Comparison of ENCODE assay signal across 19 cellular contexts in the genomic region with DNA sequence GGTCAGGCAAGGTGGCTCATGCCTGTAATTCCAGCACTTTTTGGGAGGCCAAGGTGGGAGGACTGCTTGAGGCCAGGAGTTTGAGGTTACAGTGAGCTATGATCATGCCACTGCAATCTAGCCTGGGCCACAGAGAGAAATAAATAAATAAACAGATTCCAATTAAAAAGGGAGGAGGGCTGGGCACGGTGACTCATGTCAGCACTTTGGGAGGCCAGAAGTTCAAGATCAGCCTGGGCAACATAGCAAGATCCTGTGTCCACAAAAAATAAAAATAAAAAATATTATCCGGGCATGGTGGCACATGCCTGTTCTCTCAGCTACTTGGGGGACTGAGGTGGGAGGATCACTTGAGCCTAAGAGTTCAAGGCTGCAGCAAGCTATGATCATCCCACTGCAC. TPM values are rescaled to one million over a fixed set of nuclear protein-coding genes. Genes with fewer than 3 reads are reported as not detected.
DNase-seq lines count a peak whose midpoint lies in the region; ATAC-seq, FAIRE-seq and TF ChIP-seq lines count a peak whose summit lies in the region.
"Had no signal": no experiment of that assay in that cellular context is flagged by ENCODE, and none has a peak within 500 bp of the region (broad histone marks: within the 10 kb centered on the region; RNA-seq: fewer than 3 reads in every experiment).

No MANE protein-coding gene starts in this region.

- ATAC-seq in K562, result no peak
- no peak for ATAC-seq in naive B cell (ENCODE audit: low read depth in 2 of 2)
- ATAC-seq in HG02763 (IDR thresholded peaks at IDR 0.05; ENCODE audit: unreplicated experiment), result no peak
- ATAC-seq: A549, PC-3 had no signal

- peaks cover 5 to 27% of the 10 kb centered on the region in 2 donors for H3K36me3 Mint-ChIP-seq in naive B cell

- H3K4me2 ChIP-seq in DOHH2 (ENCODE audit: low read length) (peak overlapping the region; percentile 98), PC-9 (no peak overlapping the region), K562 (ENCODE audit: insufficient read depth, low read length) (no peak overlapping the region; the same call in 1 of the 2 replicates)
- H3K4me2 ChIP-seq: A549 had no signal

- H3K27ac Mint-ChIP-seq in naive B cell, result peak overlapping the region; percentile 96 to 98 (median 97)
- H3K27ac Mint-ChIP-seq: HFFc6 had no signal

- TSS peak; percentile 7 for BruUV-seq in PC-9 (replicated peaks; lab: Mats Ljungman, UMichigan)
- BruUV-seq in K562 (replicated peaks; lab: Mats Ljungman, UMichigan), result no TSS peak

- H3K79me2 ChIP-seq in DOHH2 (ENCODE audit: control insufficient read depth, low read length) (peaks cover 45% of the 10 kb centered on the region), PC-9 (ENCODE audit: low read depth) (0 out of 2 replicates have a peak, but pooled peaks cover under 1% of the 10 kb centered on the region), K562 (ENCODE audit: control insufficient read depth, insufficient read depth, low read length) (peaks cover 2% of the 10 kb centered on the region; the same call in 2 of the 3 replicates)

- H3K27me3 ChIP-seq in DOHH2 (ENCODE audit: control insufficient read depth, low read length) (no peaks in the 10 kb centered on the region), PC-9 (ENCODE audit: insufficient read depth, low read depth) (no peaks in the 10 kb centered on the region), K562 (ENCODE audit: control insufficient read depth in 2 of 2, insufficient read depth in 2 of 2, low read length in 2 of 2) (no peaks in the 10 kb centered on the region)

- H4K20me1 ChIP-seq in DOHH2 (ENCODE audit: control insufficient read depth, insufficient read depth, low read depth, low read length), result 0 out of 2 replicates have a peak, but pooled peaks cover under 1% of the 10 kb centered on the region
- H4K20me1 ChIP-seq in PC-9 (ENCODE audit: insufficient read depth), result no peaks in the 10 kb centered on the region
- no peaks in the 10 kb centered on the region for H4K20me1 ChIP-seq in K562 (replicated peaks; ENCODE audit: control insufficient read depth, insufficient read depth, low read length)

- H2AFZ ChIP-seq in PC-9 (no peak overlapping the region), K562 (ENCODE audit: low read depth, low read length) (no peak overlapping the region; the same call in 1 of the 2 replicates)

- H3K9me2 ChIP-seq in DOHH2 (replicated peaks; ENCODE audit: control insufficient read depth, low read length), result no peaks in the 10 kb centered on the region
- H3K9me2 ChIP-seq in PC-9 (ENCODE audit: insufficient read depth), result no peaks in the 10 kb centered on the region

- no peak overlapping the region for H3K4me3 ChIP-seq in DOHH2 (ENCODE audit: low read length)
- no peak overlapping the region for H3K4me3 ChIP-seq in PC-9
- no peak overlapping the region for H3K4me3 ChIP-seq in K562
- H3K4me3 ChIP-seq: A549 had no signal

- H3K4me1 ChIP-seq in DOHH2 (ENCODE audit: control insufficient read depth, low read length), result peaks cover 62% of the 10 kb centered on the region
- H3K4me1 ChIP-seq in PC-9 (replicated peaks; ENCODE audit: insufficient read depth), result no peaks in the 10 kb centered on the region
- H3K4me1 ChIP-seq in K562 (replicated peaks in 1 of 2; ENCODE audit: control insufficient read depth in 2 of 2, insufficient read depth in 2 of 2, low read length in 2 of 2), result peaks cover 26 to 29% of the 10 kb centered on the region in 2 experiments
- H3K4me1 ChIP-seq: A549 had no signal

- DNase-seq in PC-9 (no peak), K562 (ENCODE audit: extremely low read depth in 1 of 4, low spot score in 3 of 4) (no peak), naive B cell (no peak), NCI-H2081 (lab: John Stamatoyannopoulos, UW) (no peak), hypothalamus (lab: John Stamatoyannopoulos, UW) (no peak), inferior parietal cortex (ENCODE audit: extremely low spot score) (no peak)
- DNase-seq: COR-L47, DMS153, HFFc6, IMR-90, NCI-H1417, NCI-H187 treated with DMSO at 0.1 percent for 48 hours, NCI-H526 treated with DMSO at 0.1 percent for 48 hours, PC-3 had no signal

- H3K9me3 ChIP-seq in DOHH2 (ENCODE audit: control insufficient read depth, insufficient read depth, low read length), result no peaks in the 10 kb centered on the region
- no peaks in the 10 kb centered on the region for H3K9me3 ChIP-seq in PC-9 (ENCODE audit: insufficient read depth, low read depth)
- H3K9me3 ChIP-seq in K562 (replicated peaks; ENCODE audit: control insufficient read depth, insufficient read depth, low read depth, low read length), result no peaks in the 10 kb centered on the region
- H3K9me3 ChIP-seq: A549 had no signal

- FAIRE-seq in K562 (lab: Jason Lieb, UNC), result no peak
- FAIRE-seq: A549, H1 had no signal

- TF ChIP-seq CTCF in DOHH2 (IDR thresholded peaks at IDR 0.05; ENCODE audit: low read depth, low read length, poor library complexity, severe bottlenecking), result no peak
- TF ChIP-seq CTCF in PC-9 (conservative IDR thresholded peaks at IDR 0.05), result no peak
- TF ChIP-seq CTCF in K562 (IDR thresholded peaks at IDR 0.05 in 2 of 3, conservative IDR thresholded peaks at IDR 0.05 in 1 of 3; ENCODE audit: insufficient read depth in 2 of 3, low read depth in 1 of 3, low read length in 3 of 3), result no peak

- WGBS in K562 (ENCODE audit: insufficient coverage, low coverage, missing lambda C conversion rate), result 63% methylated on average over 2 of the region's 2 CpGs

- peaks cover 49 to 76% (median 69%) of the 10 kb centered on the region in 3 donors for H3K4me1 Mint-ChIP-seq in naive B cell

- TF ChIP-seq POLR2A in K562 (conservative IDR thresholded peaks at IDR 0.05), result no peak

- no peaks in the 10 kb centered on the region for H3K27me3 Mint-ChIP-seq in naive B cell

- peak overlapping the region; percentile 84 to 100 (median 96) for H3K4me3 Mint-ChIP-seq in naive B cell
- H3K4me3 Mint-ChIP-seq: CD14-positive monocyte, HFFc6 had no signal

- H3K27ac ChIP-seq in DOHH2 (ENCODE audit: low read depth, low read length), result 0 out of 2 replicates have a peak overlapping the region, but pooled peaks have one; percentile 12
- no peak overlapping the region for H3K27ac ChIP-seq in PC-9
- H3K27ac ChIP-seq in K562 (ENCODE audit: extremely low read depth, low read depth, low read length), result peak overlapping the region; percentile 41; the same call in 2 of the 3 replicates
- H3K27ac ChIP-seq: A549 had no signal

- in situ Hi-C loops in K562 (cut with MboI), result no loop called here

- H3K9me3 Mint-ChIP-seq in naive B cell, result no peaks in the 10 kb centered on the region
- H3K9me3 Mint-ChIP-seq: CD14-positive monocyte, HFFc6 had no signal

- peak overlapping the region in 1 of 2 experiments; percentile 89; a peak in 1 of 4 replicates for H3K9ac ChIP-seq in K562 (ENCODE audit: insufficient read depth in 1 of 2, low read depth in 2 of 2, low read length in 2 of 2)

- intact Hi-C loops in PC-9 (cut with micrococcal nuclease; ENCODE audit: unreplicated experiment) (no loop called here), K562 (cut with micrococcal nuclease) (no loop called here)

- H3F3A ChIP-seq in DOHH2 (ENCODE audit: control insufficient read depth, insufficient read depth) (peaks cover 26% of the 10 kb centered on the region), PC-9 (ENCODE audit: insufficient read depth, low read depth) (0 out of 2 replicates have a peak, but pooled peaks cover 4% of the 10 kb centered on the region)

- H3K36me3 ChIP-seq in DOHH2 (ENCODE audit: control insufficient read depth, low read length) (peaks cover 77% of the 10 kb centered on the region), PC-9 (ENCODE audit: low read depth) (0 out of 2 replicates have a peak, but pooled peaks cover 7% of the 10 kb centered on the region), K562 (ENCODE audit: control insufficient read depth, insufficient read depth, low read length) (peaks cover 53% of the 10 kb centered on the region; the same call in 2 of the 3 replicates)

- no peak for TF ChIP-seq EP300 in K562 (IDR thresholded peaks at IDR 0.05; ENCODE audit: low read length)

- TF ChIP-seq RAD21 in K562 (CRISPR knock-in tag; conservative IDR thresholded peaks at IDR 0.05 in 1 of 2, IDR thresholded peaks at IDR 0.05 in 1 of 2), result no peak

- CTCF ChIA-PET in PC-9 (lab: Charles Lee) (interaction anchor here (0.7 kb wide), 1 partner anchor 1024 kb away, joined by 3 read pairs; no protein-coding TSS in a partner anchor), K562 (lab: Yijun Ruan, JAX; ENCODE audit: low intra/inter-chr PET ratio) (no interaction called here)

- H3K9me1 ChIP-seq in K562 (ENCODE audit: control insufficient read depth, insufficient read depth, low read length), result peaks cover 3% of the 10 kb centered on the region

- POLR2A ChIA-PET in PC-9 (lab: Charles Lee; ENCODE audit: unreplicated experiment), result interaction anchor here (0.6 to 0.7 kb wide), 2 partner anchors 31 to 1068 kb away, joined by 3 read pairs; no protein-coding TSS in a partner anchor
- POLR2A ChIA-PET in K562 (lab: Yijun Ruan, JAX), result interaction anchor here (0.6 to 2.5 kb wide), 6 partner anchors 9 to 1160 kb away, joined by 3 to 8 read pairs (median 3); no protein-coding TSS in a partner anchor

RNA-seq across cellular contexts. Expression of a gene that starts 7.5 kb away (rescaled TPM):
- total RNA-seq in PC-9 (2021) (96.9 and 120 TPM in 2 replicates), K562 (2014; rRNA removed) (29.2 and 42.5 TPM in 2 replicates), K562 (2014; rRNA removed; fragmentation: Illumina TruSeq; extraction: Trizol) (24.9 and 30.4 TPM in 2 replicates), K562 (2015; rRNA removed; fragmentation: Illumina TruSeq; extraction: Trizol) (36.9 and 37.6 TPM in 2 replicates), K562 (2021) (59.9 and 70.2 TPM in 2 replicates)
- total RNA-seq in K562 (2011; cell fraction: chromatin; rRNA removed; ENCODE audit: low replicate concordance), result 84.8 and 201 TPM in 2 replicates
- 195 and 226 TPM in 2 replicates for total RNA-seq in K562 (2011; cell fraction: nucleolus; rRNA removed)
- 160 and 163 TPM in 2 replicates for total RNA-seq in K562 (2011; cell fraction: nucleoplasm; rRNA removed)
- polyA plus RNA-seq in K562 (2011; rRNA removed) (37.9 and 56.1 TPM in 2 replicates), K562 (2014; fragmentation: Illumina TruSeq; extraction: Trizol) (70.2 and 78.9 TPM in 2 replicates), K562 (2014; fragmentation: Nextera tagmentation; extraction: Ambion mirVana) (10 to 100 TPM; 30.1 to 44.3 TPM), K562 (2014; rRNA removed) (43.0 and 46.7 TPM in 2 replicates), naive B cell (ENCODE audit: low read depth in 6 of 6) (1,000 to 10,000 TPM; 1,105 to 1,945 (median 1,251) TPM)
- 82.7 and 149 TPM in 2 replicates for polyA plus RNA-seq in K562 (2011; cell fraction: cytosol; rRNA removed)
- 86.4 and 134 TPM in 2 replicates for polyA plus RNA-seq in K562 (2011; cell fraction: nucleus; rRNA removed)
- 57.1 and 64.6 TPM in 2 replicates for polyA plus RNA-seq in K562 (2012)
- 41.6 and 59.3 TPM in 2 replicates for polyA minus RNA-seq in K562 (2011; rRNA and poly(A)+ RNA removed)
- polyA minus RNA-seq in K562 (2011; cell fraction: cytosol; rRNA and poly(A)+ RNA removed), result 30.1 and 37.2 TPM in 2 replicates
- 16.8 and 17.4 TPM in 2 replicates for polyA minus RNA-seq in K562 (2011; cell fraction: nucleus; rRNA and poly(A)+ RNA removed)

RNA-seq across cellular contexts. Expression of a gene that starts 8.0 kb away (rescaled TPM):
- total RNA-seq in PC-9 (2021) (32.5 and 46.1 TPM in 2 replicates), K562 (2014; rRNA removed) (23.2 and 26.4 TPM in 2 replicates), K562 (2014; rRNA removed; fragmentation: Illumina TruSeq; extraction: Trizol) (55.8 and 58.0 TPM in 2 replicates), K562 (2015; rRNA removed; fragmentation: Illumina TruSeq; extraction: Trizol) (63.1 and 63.3 TPM in 2 replicates), K562 (2021) (56.2 and 70.1 TPM in 2 replicates)
- 261 and 425 TPM in 2 replicates for total RNA-seq in K562 (2011; cell fraction: chromatin; rRNA removed; ENCODE audit: low replicate concordance)
- 218 and 247 TPM in 2 replicates for total RNA-seq in K562 (2011; cell fraction: nucleolus; rRNA removed)
- total RNA-seq in K562 (2011; cell fraction: nucleoplasm; rRNA removed), result 293 and 351 TPM in 2 replicates
- polyA plus RNA-seq in K562 (2011; rRNA removed) (150 and 168 TPM in 2 replicates), K562 (2014; fragmentation: Illumina TruSeq; extraction: Trizol) (102 and 109 TPM in 2 replicates), K562 (2014; fragmentation: Nextera tagmentation; extraction: Ambion mirVana) (100 to 1,000 TPM; 127 to 146 TPM), K562 (2014; rRNA removed) (62.7 and 86.7 TPM in 2 replicates), naive B cell (ENCODE audit: low read depth in 6 of 6) (10 to 100 TPM; 37.9 to 56.4 (median 41.9) TPM)
- polyA plus RNA-seq in K562 (2011; cell fraction: cytosol; rRNA removed), result 109 and 130 TPM in 2 replicates
- polyA plus RNA-seq in K562 (2011; cell fraction: nucleus; rRNA removed), result 205 and 226 TPM in 2 replicates
- 42.4 and 48.0 TPM in 2 replicates for polyA plus RNA-seq in K562 (2012)
- 81.9 and 101 TPM in 2 replicates for polyA minus RNA-seq in K562 (2011; rRNA and poly(A)+ RNA removed)
- 14.3 and 21.3 TPM in 2 replicates for polyA minus RNA-seq in K562 (2011; cell fraction: cytosol; rRNA and poly(A)+ RNA removed)
- 59.1 and 81.3 TPM in 2 replicates for polyA minus RNA-seq in K562 (2011; cell fraction: nucleus; rRNA and poly(A)+ RNA removed)

RNA-seq across cellular contexts. Expression of a gene that starts 21.2 kb away (rescaled TPM):
- total RNA-seq in PC-9 (2021) (168 and 258 TPM in 2 replicates), K562 (2014; rRNA removed) (28.5 and 35.2 TPM in 2 replicates), K562 (2014; rRNA removed; fragmentation: Illumina TruSeq; extraction: Trizol) (12.0 and 13.9 TPM in 2 replicates), K562 (2015; rRNA removed; fragmentation: Illumina TruSeq; extraction: Trizol) (19.3 and 21.7 TPM in 2 replicates), K562 (2021) (53.6 and 61.7 TPM in 2 replicates)
- total RNA-seq in K562 (2011; cell fraction: chromatin; rRNA removed; ENCODE audit: low replicate concordance), result 149 and 318 TPM in 2 replicates
- total RNA-seq in K562 (2011; cell fraction: nucleolus; rRNA removed), result 164 and 169 TPM in 2 replicates
- total RNA-seq in K562 (2011; cell fraction: nucleoplasm; rRNA removed), result 118 and 132 TPM in 2 replicates
- polyA plus RNA-seq in K562 (2011; rRNA removed) (30.8 and 58.0 TPM in 2 replicates), K562 (2014; fragmentation: Illumina TruSeq; extraction: Trizol) (34.0 and 36.6 TPM in 2 replicates), K562 (2014; fragmentation: Nextera tagmentation; extraction: Ambion mirVana) (1 to 10 TPM; 2.0 to 2.3 TPM), K562 (2014; rRNA removed) (45.6 and 52.6 TPM in 2 replicates), naive B cell (ENCODE audit: low read depth in 6 of 6) (10 to 100 TPM; 38.3 to 62.2 (median 46.4) TPM)
- polyA plus RNA-seq in K562 (2011; cell fraction: cytosol; rRNA removed), result 40.7 and 63.4 TPM in 2 replicates
- polyA plus RNA-seq in K562 (2011; cell fraction: nucleus; rRNA removed), result 222 and 275 TPM in 2 replicates
- 43.1 and 60.5 TPM in 2 replicates for polyA plus RNA-seq in K562 (2012)
- 25.9 and 30.8 TPM in 2 replicates for polyA minus RNA-seq in K562 (2011; rRNA and poly(A)+ RNA removed)
- 27.2 and 40.0 TPM in 2 replicates for polyA minus RNA-seq in K562 (2011; cell fraction: cytosol; rRNA and poly(A)+ RNA removed)
- polyA minus RNA-seq in K562 (2011; cell fraction: nucleus; rRNA and poly(A)+ RNA removed), result 62.5 and 67.2 TPM in 2 replicates

RNA-seq across cellular contexts. Expression of a gene that starts 21.3 kb away (rescaled TPM):
- total RNA-seq in PC-9 (2021) (302 and 305 TPM in 2 replicates), K562 (2014; rRNA removed) (273 and 325 TPM in 2 replicates), K562 (2014; rRNA removed; fragmentation: Illumina TruSeq; extraction: Trizol) (237 and 239 TPM in 2 replicates), K562 (2015; rRNA removed; fragmentation: Illumina TruSeq; extraction: Trizol) (250 and 251 TPM in 2 replicates), K562 (2021) (307 and 322 TPM in 2 replicates)
- total RNA-seq in K562 (2011; cell fraction: chromatin; rRNA removed; ENCODE audit: low replicate concordance), result 556 and 576 TPM in 2 replicates
- total RNA-seq in K562 (2011; cell fraction: nucleolus; rRNA removed), result 305 and 316 TPM in 2 replicates
- total RNA-seq in K562 (2011; cell fraction: nucleoplasm; rRNA removed), result 405 and 524 TPM in 2 replicates
- polyA plus RNA-seq in K562 (2011; rRNA removed) (290 and 343 TPM in 2 replicates), K562 (2014; fragmentation: Illumina TruSeq; extraction: Trizol) (259 and 266 TPM in 2 replicates), K562 (2014; fragmentation: Nextera tagmentation; extraction: Ambion mirVana) (100 to 1,000 TPM; 172 to 361 TPM), K562 (2014; rRNA removed) (201 and 224 TPM in 2 replicates), naive B cell (ENCODE audit: low read depth in 6 of 6) (100 to 1,000 TPM; 103 to 177 (median 111) TPM)
- 317 and 331 TPM in 2 replicates for polyA plus RNA-seq in K562 (2011; cell fraction: cytosol; rRNA removed)
- 256 and 322 TPM in 2 replicates for polyA plus RNA-seq in K562 (2011; cell fraction: nucleus; rRNA removed)
- 149 and 169 TPM in 2 replicates for polyA plus RNA-seq in K562 (2012)
- 588 and 731 TPM in 2 replicates for polyA minus RNA-seq in K562 (2011; rRNA and poly(A)+ RNA removed)
- polyA minus RNA-seq in K562 (2011; cell fraction: cytosol; rRNA and poly(A)+ RNA removed), result 325 and 351 TPM in 2 replicates
- 120 and 182 TPM in 2 replicates for polyA minus RNA-seq in K562 (2011; cell fraction: nucleus; rRNA and poly(A)+ RNA removed)

RNA-seq across cellular contexts. Expression of a gene that starts 38.2 kb away (rescaled TPM):
- total RNA-seq in PC-9 (2021) (17.6 and 21.1 TPM in 2 replicates), K562 (2014; rRNA removed) (4.9 and 7.1 TPM in 2 replicates), K562 (2014; rRNA removed; fragmentation: Illumina TruSeq; extraction: Trizol) (7.0 and 8.2 TPM in 2 replicates), K562 (2015; rRNA removed; fragmentation: Illumina TruSeq; extraction: Trizol) (8.0 and 8.3 TPM in 2 replicates), K562 (2021) (6.0 and 6.4 TPM in 2 replicates)
- 14.6 and 18.4 TPM in 2 replicates for total RNA-seq in K562 (2011; cell fraction: chromatin; rRNA removed; ENCODE audit: low replicate concordance)
- 11.8 and 15.0 TPM in 2 replicates for total RNA-seq in K562 (2011; cell fraction: nucleolus; rRNA removed)
- 17.7 and 22.4 TPM in 2 replicates for total RNA-seq in K562 (2011; cell fraction: nucleoplasm; rRNA removed)
- polyA plus RNA-seq in K562 (2011; rRNA removed) (22.1 and 22.5 TPM in 2 replicates), K562 (2014; fragmentation: Illumina TruSeq; extraction: Trizol) (11.8 and 12.4 TPM in 2 replicates), K562 (2014; fragmentation: Nextera tagmentation; extraction: Ambion mirVana) (10 to 100 TPM; 22.9 to 25.2 TPM), K562 (2014; rRNA removed) (8.8 and 11.3 TPM in 2 replicates), naive B cell (ENCODE audit: low read depth in 6 of 6) (10 to 100 TPM; 36.4 to 76.6 (median 65.0) TPM)
- polyA plus RNA-seq in K562 (2011; cell fraction: cytosol; rRNA removed), result 26.0 and 28.2 TPM in 2 replicates
- polyA plus RNA-seq in K562 (2011; cell fraction: nucleus; rRNA removed), result 13.0 and 15.5 TPM in 2 replicates
- polyA plus RNA-seq in K562 (2012), result 7.9 and 11.7 TPM in 2 replicates
- 11.6 and 12.4 TPM in 2 replicates for polyA minus RNA-seq in K562 (2011; rRNA and poly(A)+ RNA removed)
- polyA minus RNA-seq in K562 (2011; cell fraction: cytosol; rRNA and poly(A)+ RNA removed), result 3.5 and 4.0 TPM in 2 replicates
- polyA minus RNA-seq in K562 (2011; cell fraction: nucleus; rRNA and poly(A)+ RNA removed), result 3.4 and 4.0 TPM in 2 replicates
